8 cellular contexts compared by ENCODE assay signal in the genomic region with DNA sequence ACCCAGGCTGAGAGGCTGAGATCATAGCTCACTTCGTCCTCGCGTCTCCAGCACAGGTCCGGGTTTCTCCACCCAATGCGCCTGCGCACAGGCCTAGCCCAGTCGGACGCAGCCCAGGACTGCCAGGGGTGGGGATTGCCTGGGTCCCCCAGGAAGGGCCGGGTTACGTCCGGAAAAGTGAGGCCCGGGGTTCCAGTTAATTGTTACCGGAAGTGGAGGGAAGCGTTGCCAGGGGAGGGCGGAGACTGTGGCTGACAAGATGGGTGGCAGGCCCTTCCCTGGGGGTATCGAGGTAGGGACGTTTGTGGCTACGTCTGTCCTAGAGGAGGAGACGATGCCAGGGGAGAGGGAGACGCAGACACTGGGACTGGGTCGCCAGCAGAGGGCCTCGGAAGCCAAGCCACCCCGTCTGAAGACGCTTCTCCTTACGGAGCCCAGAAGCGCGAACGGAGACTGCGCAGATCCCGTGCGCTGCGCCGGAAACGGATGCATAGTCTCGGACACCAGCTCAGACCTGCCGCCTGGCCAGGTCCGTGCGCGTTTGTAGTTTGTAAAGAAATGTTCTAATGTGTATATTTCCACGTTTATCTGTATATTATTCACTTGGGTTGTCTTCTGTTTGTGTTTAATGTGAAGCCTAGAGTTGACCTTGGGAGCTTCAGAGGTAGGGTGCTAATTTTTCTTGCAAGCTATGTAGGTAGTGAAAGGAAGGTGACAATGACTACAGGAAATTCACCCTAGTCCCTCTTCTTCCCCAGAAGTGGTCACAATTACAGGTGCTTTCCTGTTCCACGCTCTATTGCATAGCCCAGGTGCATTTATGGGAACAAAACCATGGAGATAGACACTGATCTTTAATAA. TPM values are rescaled to one million over a fixed set of nuclear protein-coding genes. Genes with fewer than 3 reads are reported as not detected.
DNase-seq lines count a peak whose midpoint lies in the region; ATAC-seq lines count a peak whose summit lies in the region.

No MANE protein-coding gene starts in this region.

- peak; percentile 97 for DNase-seq in AML-193 (lab: John Stamatoyannopoulos, UW)
- DNase-seq in NCI-H524 (lab: John Stamatoyannopoulos, UW): peak; percentile 71 to 97
- DNase-seq in activated CD4-positive, alpha-beta T cell treated with anti-CD3 and anti-CD28 coated beads for 4 hours: peak; percentile 75 to 81
- peak; percentile 94 for DNase-seq in left lobe of liver (ENCODE audit: low spot score)
- peak; percentile 91 to 94 for DNase-seq in stimulated activated CD4-positive, alpha-beta T cell treated with anti-CD3 and anti-CD28 coated beads, Interleukin-2, amount 100 ng/mL, for 24 hours

- ATAC-seq in GM19043 (IDR thresholded peaks at IDR 0.05; ENCODE audit: low read depth, unreplicated experiment) (peak; percentile 65), HG03354 (IDR thresholded peaks at IDR 0.05; ENCODE audit: poor library complexity, severe bottlenecking, unreplicated experiment) (peak; percentile 73), left lobe of liver (peak; percentile 91)

- peak overlapping the region; percentile 82 for H3K27ac ChIP-seq in cingulate gyrus (ENCODE audit: low read depth, low read length)

RNA-seq across cellular contexts. Expression of gene RSRP1, which starts 7.3 kb away (rescaled TPM):
- 64.9 TPM for total RNA-seq in left lobe of liver

RNA-seq across cellular contexts. Expression of gene SYF2, which starts 7.6 kb away (rescaled TPM):
- 11.8 TPM for total RNA-seq in left lobe of liver

RNA-seq across cellular contexts. Expression of gene RHD, which starts 32.4 kb away (rescaled TPM):
- 0.18 TPM for total RNA-seq in left lobe of liver

Comparison
In these comparisons a context has a peak if more than half of its experiments do, and no peak if none do; other contexts are left out.
1. Peak in every context shown above with its lines: DNase-seq, ATAC-seq and H3K27ac ChIP-seq.